In genomic region chr1:115374598-115374997, GRCh38 we compare ENCODE assay signal across 27 cellular contexts. TPM values are rescaled to one million over a fixed set of nuclear protein-coding genes. Genes with fewer than 3 reads are reported as not detected.
"Had no signal": no experiment of that assay in that cellular context is flagged by ENCODE, and none has a peak within 500 bp of the region (broad histone marks: within the 10 kb centered on the region; RNA-seq: fewer than 3 reads in every experiment).

No MANE protein-coding gene starts in this region.

- H3K9ac ChIP-seq: neural progenitor cell, parathyroid adenoma had no signal

- H3K9me3 ChIP-seq: ovary, psoas muscle, right lobe of liver, sigmoid colon, stomach, thoracic aorta, thyroid gland, tibial nerve, upper lobe of left lung, uterus had no signal

- H3K4me1 ChIP-seq: neural progenitor cell, parathyroid adenoma, psoas muscle, right lobe of liver, stomach, thyroid gland, tibial nerve had no signal

- ATAC-seq: natural killer cell; psoas muscle; right cardiac atrium; right lobe of liver; stimulated activated effector memory CD8-positive, alpha-beta T cell treated with anti-CD3 and anti-CD28 coated beads, Interleukin-12 subunit alpha, Interleukin-12 subunit beta, amount 100 ng/mL, for 72 hours; stimulated activated naive B cell treated with anti-CD40 and anti-IgM and Interleukin-4, amounts not matched to agents 10 μg/mL and 1 μg/mL and 100 μg/mL, for 72 hours had no signal

- H3K36me3 ChIP-seq: neural progenitor cell, ovary, right lobe of liver, sigmoid colon, stomach, thoracic aorta, thyroid gland, tibial nerve, upper lobe of left lung, uterus had no signal

- H3K27ac ChIP-seq: neural progenitor cell, ovary, parathyroid adenoma, psoas muscle, right lobe of liver, sigmoid colon, stomach, thoracic aorta, thyroid gland, tibial nerve, upper lobe of left lung, uterus had no signal

- H3K27me3 ChIP-seq: neural progenitor cell, ovary, right lobe of liver, sigmoid colon, stomach, thyroid gland, tibial nerve, upper lobe of left lung, uterus had no signal

- H3K4me2 ChIP-seq: neural progenitor cell had no signal

- DNase-seq: natural killer cell; occipital lobe; ovary; posterior cingulate gyrus; psoas muscle; right cardiac atrium; right lobe of liver; sigmoid colon; small intestine; stimulated activated CD4-positive, alpha-beta T cell treated with anti-CD3 and anti-CD28 coated beads, Interleukin-15, amount 100 ng/mL, for 24 hours; stimulated activated CD4-positive, alpha-beta T cell treated with anti-CD3 and anti-CD28 coated beads, Interleukin-2, amount 100 ng/mL, for 24 hours; stimulated activated CD4-positive, alpha-beta T cell treated with anti-CD3 and anti-CD28 coated beads, Interleukin-2, amount 100 ng/mL, for 48 hours; stimulated activated CD4-positive, alpha-beta T cell treated with anti-CD3 and anti-CD28 coated beads, Interleukin-4, amount 100 ng/mL, for 24 hours; stimulated activated naive B cell treated with anti-CD40 and anti-IgM and Interleukin-4, amounts not matched to agents 10 μg/mL and 1 μg/mL and 100 μg/mL, for 72 hours; stimulated activated naive CD4-positive, alpha-beta T cell treated with Interleukin-2 at 50 U/mL for 16 hours; stomach; thyroid gland; trophoblast cell; upper lobe of left lung; uterus had no signal

- FAIRE-seq: small intestine had no signal

- H3K4me3 ChIP-seq: neural progenitor cell, ovary, psoas muscle, right lobe of liver, sigmoid colon, stomach, thoracic aorta, thyroid gland, tibial nerve, upper lobe of left lung, uterus had no signal

- H2AFZ ChIP-seq: neural progenitor cell, parathyroid adenoma had no signal

RNA-seq across cellular contexts. Expression of gene NGF, which starts 36.5 kb away (rescaled TPM):
- total RNA-seq: natural killer cell, renal cortical epithelial cell had no signal
- polyA plus RNA-seq: neural cell had no signal
